ENCODE assay signal across 20 cellular contexts in the genomic region with DNA sequence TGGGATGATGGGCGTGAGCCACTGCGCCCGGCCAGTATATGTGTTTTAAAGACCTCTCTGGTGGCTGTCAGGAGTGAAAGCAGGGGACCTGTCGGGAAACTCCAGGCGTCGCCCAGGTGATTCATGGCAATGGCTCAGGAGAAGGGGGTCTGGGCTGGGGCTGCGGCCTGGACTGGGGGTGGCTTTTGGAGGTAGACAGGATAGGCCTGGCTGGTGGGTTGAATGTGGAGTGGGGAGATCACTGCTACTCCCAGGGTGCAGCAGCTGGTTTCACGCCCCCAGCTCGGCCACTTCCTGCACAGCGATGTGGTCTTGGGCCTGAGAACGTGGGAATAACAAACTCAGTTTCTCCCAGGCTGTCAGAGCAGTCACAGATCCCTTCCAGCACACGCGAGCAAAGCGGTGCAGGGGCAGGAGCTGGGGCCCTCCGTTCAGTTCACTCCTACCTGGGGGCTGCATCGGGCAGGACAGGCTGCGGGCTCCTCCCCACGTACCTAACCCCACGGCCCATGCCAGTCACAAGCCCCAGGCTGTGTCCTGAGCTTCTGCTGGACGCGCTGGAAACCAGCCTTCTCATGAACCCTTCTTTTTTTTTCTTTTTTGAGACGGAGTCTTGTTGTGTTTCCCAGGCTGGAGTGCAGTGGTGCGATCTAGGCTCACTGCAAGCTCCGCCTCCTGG. TPM values are rescaled to one million over a fixed set of nuclear protein-coding genes. Genes with fewer than 3 reads are reported as not detected.
DNase-seq lines count a peak whose midpoint lies in the region; ATAC-seq and TF ChIP-seq lines count a peak whose summit lies in the region.
"Had no signal": no experiment of that assay in that cellular context is flagged by ENCODE, and none has a peak within 500 bp of the region (broad histone marks: within the 10 kb centered on the region; RNA-seq: fewer than 3 reads in every experiment).

No MANE protein-coding gene starts in this region.

- H3K9me3 ChIP-seq in WERI-Rb-1 (ENCODE audit: severe bottlenecking) = no peaks in the 10 kb centered on the region

- no peak for ATAC-seq in activated CD8-positive, alpha-beta memory T cell treated with anti-CD3 and anti-CD28 coated beads, Interleukin-2, amount 10 ng/mL, durations not matched to agents 7 days and 5 days
- no peak for ATAC-seq in HG02981 (IDR thresholded peaks at IDR 0.05; ENCODE audit: unreplicated experiment)
- ATAC-seq: naive thymus-derived CD4-positive, alpha-beta T cell had no signal

- H3K9me3 Mint-ChIP-seq in activated CD8-positive, alpha-beta memory T cell treated with anti-CD3 and anti-CD28 coated beads, Interleukin-2, amount 10 ng/mL, durations not matched to agents 7 days and 5 days (ENCODE audit: low read depth) = no peaks in the 10 kb centered on the region
- H3K9me3 Mint-ChIP-seq: activated naive CD4-positive, alpha-beta T cell treated with anti-CD3 and anti-CD28 coated beads, Interleukin-2, amount 10 ng/mL, durations not matched to agents 7 days and 5 days had no signal

- DNase-seq in D341Med (ENCODE audit: low spot score) (peak; percentile 43), WERI-Rb-1 (no peak), fibroblast of mammary gland (ENCODE audit: low read depth) (peak; percentile 59), posterior vena cava (ENCODE audit: low spot score) (peak; percentile 74), AG20443 (ENCODE audit: low spot score) (no peak), epidermal melanocyte (ENCODE audit: insufficient read length, low spot score) (no peak)
- DNase-seq in activated CD8-positive, alpha-beta memory T cell treated with anti-CD3 and anti-CD28 coated beads, Interleukin-2, amount 10 ng/mL, durations not matched to agents 7 days and 5 days = no peak
- DNase-seq: activated CD4-positive, CD25-positive, alpha-beta regulatory T cell; activated naive CD4-positive, alpha-beta T cell treated with anti-CD3 and anti-CD28 coated beads, Interleukin-2, amount 10 ng/mL, durations not matched to agents 7 days and 5 days; DMS79; naive thymus-derived CD4-positive, alpha-beta T cell; NCI-H2081; NCI-H526 treated with DMSO at 0.1 percent for 48 hours; retina; stimulated activated CD4-positive, alpha-beta T cell treated with anti-CD3 and anti-CD28 coated beads, Interleukin-2, amount 100 ng/mL, for 48 hours; stimulated activated CD8-positive, alpha-beta memory T cell treated with anti-CD3 and anti-CD28 coated beads, Interleukin-4, amount 100 ng/mL, for 48 hours; T-helper 1 cell had no signal

- peak overlapping the region; percentile 71 for H3K27ac ChIP-seq in WERI-Rb-1
- H3K27ac ChIP-seq: epithelial cell of prostate had no signal

- H3K27ac Mint-ChIP-seq in activated CD8-positive, alpha-beta memory T cell treated with anti-CD3 and anti-CD28 coated beads, Interleukin-2, amount 10 ng/mL, durations not matched to agents 7 days and 5 days = no peak overlapping the region
- H3K27ac Mint-ChIP-seq: activated naive CD4-positive, alpha-beta T cell treated with anti-CD3 and anti-CD28 coated beads, Interleukin-2, amount 10 ng/mL, durations not matched to agents 7 days and 5 days had no signal

- CTCF ChIA-PET in activated CD8-positive, alpha-beta memory T cell treated with anti-CD3 and anti-CD28 coated beads, Interleukin-2, amount 10 ng/mL, durations not matched to agents 7 days and 5 days (lab: Charles Lee) = interaction anchor here (1.0 kb wide), 1 partner anchor 14 kb away, joined by 3 read pairs; no protein-coding TSS in a partner anchor

- peaks cover 6% of the 10 kb centered on the region for H3K4me1 Mint-ChIP-seq in activated CD8-positive, alpha-beta memory T cell treated with anti-CD3 and anti-CD28 coated beads, Interleukin-2, amount 10 ng/mL, durations not matched to agents 7 days and 5 days
- H3K4me1 Mint-ChIP-seq: activated naive CD4-positive, alpha-beta T cell treated with anti-CD3 and anti-CD28 coated beads, Interleukin-2, amount 10 ng/mL, durations not matched to agents 7 days and 5 days had no signal

- no peaks in the 10 kb centered on the region for H3K27me3 Mint-ChIP-seq in activated CD8-positive, alpha-beta memory T cell treated with anti-CD3 and anti-CD28 coated beads, Interleukin-2, amount 10 ng/mL, durations not matched to agents 7 days and 5 days
- H3K27me3 Mint-ChIP-seq: activated naive CD4-positive, alpha-beta T cell treated with anti-CD3 and anti-CD28 coated beads, Interleukin-2, amount 10 ng/mL, durations not matched to agents 7 days and 5 days; naive thymus-derived CD4-positive, alpha-beta T cell had no signal

- peaks cover 4% of the 10 kb centered on the region for H3K36me3 Mint-ChIP-seq in activated CD8-positive, alpha-beta memory T cell treated with anti-CD3 and anti-CD28 coated beads, Interleukin-2, amount 10 ng/mL, durations not matched to agents 7 days and 5 days

- H3K4me3 Mint-ChIP-seq in activated CD8-positive, alpha-beta memory T cell treated with anti-CD3 and anti-CD28 coated beads, Interleukin-2, amount 10 ng/mL, durations not matched to agents 7 days and 5 days = no peak overlapping the region
- H3K4me3 Mint-ChIP-seq: activated naive CD4-positive, alpha-beta T cell treated with anti-CD3 and anti-CD28 coated beads, Interleukin-2, amount 10 ng/mL, durations not matched to agents 7 days and 5 days; naive thymus-derived CD4-positive, alpha-beta T cell had no signal

- H3K4me3 ChIP-seq in WERI-Rb-1 (ENCODE audit: low read depth, low read length) = peak overlapping the region; percentile 32
- H3K4me3 ChIP-seq in fibroblast of mammary gland (ENCODE audit: control insufficient read depth, low read depth, low read length) = no peak overlapping the region
- H3K4me3 ChIP-seq: tibial nerve had no signal

- TF ChIP-seq CTCF in WERI-Rb-1 (IDR thresholded peaks at IDR 0.05; ENCODE audit: low read depth, low read length) = no peak
- TF ChIP-seq CTCF in fibroblast of mammary gland (conservative IDR thresholded peaks at IDR 0.05; ENCODE audit: control insufficient read depth, insufficient read depth, low read depth, low read length) = no peak

- no peaks in the 10 kb centered on the region for H3K27me3 ChIP-seq in WERI-Rb-1 (ENCODE audit: insufficient read depth, low read depth, severe bottlenecking)
- H3K27me3 ChIP-seq: tibial nerve had no signal

- intact Hi-C loops in posterior vena cava (cut with DNase I) = no loop called here

- peaks cover 10% of the 10 kb centered on the region for H3K36me3 ChIP-seq in WERI-Rb-1

RNA-seq across cellular contexts. Expression of gene KDM4B, which starts 18.9 kb away (rescaled TPM):
- 10 to 100 TPM; 31.0 to 31.4 TPM for total RNA-seq in posterior vena cava
- total RNA-seq in activated CD8-positive, alpha-beta memory T cell treated with anti-CD3 and anti-CD28 coated beads, Interleukin-2, amount 10 ng/mL, durations not matched to agents 7 days and 5 days = 10 to 100 TPM; 31.2 to 42.3 TPM

Comparison
In these comparisons a context has a peak if more than half of its experiments do, and no peak if none do; other contexts are left out.
1. DNase-seq: peak in D341Med (single experiment), fibroblast of mammary gland (single experiment) and posterior vena cava (single experiment); none in WERI-Rb-1 (single experiment), activated CD8-positive, alpha-beta memory T cell treated with anti-CD3 and anti-CD28 coated beads, Interleukin-2, amount 10 ng/mL, durations not matched to agents 7 days and 5 days (single experiment), AG20443 (single experiment) and epidermal melanocyte (single experiment).